Comparison of ENCODE assay signal across 8 cellular contexts in genomic region chr16:67236551-67237395, GRCh38. TPM values are rescaled to one million over a fixed set of nuclear protein-coding genes. Genes with fewer than 3 reads are reported as not detected.
A peak's percentile ranks its signal among the peaks of the same experiment; 100 is the strongest.
DNase-seq lines count a peak whose midpoint lies in the region; ATAC-seq and TF ChIP-seq lines count a peak whose summit lies in the region.

No MANE protein-coding gene starts in this region.

- H3K27ac ChIP-seq in cardiac muscle cell, result no peak overlapping the region
- H3K27ac ChIP-seq in right atrium auricular region, result no peak overlapping the region
- no peak overlapping the region for H3K27ac ChIP-seq in SJCRH30

- H3K36me3 ChIP-seq in cardiac muscle cell (peaks cover 5% of the 10 kb centered on the region), right atrium auricular region (peaks cover 78% of the 10 kb centered on the region), SJCRH30 (peaks cover 20% of the 10 kb centered on the region)

- ATAC-seq in HG03457 (IDR thresholded peaks at IDR 0.05; ENCODE audit: unreplicated experiment), result no peak

- DNase-seq in cardiac muscle cell (ENCODE audit: low read depth in 1 of 2, low spot score in 1 of 2) (peak; percentile 32 to 41), right atrium auricular region (ENCODE audit: low spot score) (no peak), SJCRH30 (peak; percentile 80 to 88), hepatic stellate cell (ENCODE audit: low spot score) (peak; percentile 69), NCI-H2029 (lab: John Stamatoyannopoulos, UW) (no peak)
- DNase-seq in activated effector memory CD4-positive, alpha-beta T cell treated with anti-CD3 and anti-CD28 coated beads, Interleukin-2, amount 50 U/mL, for 16 hours, result peak; percentile 91
- DNase-seq in stimulated activated CD8-positive, alpha-beta memory T cell treated with anti-CD3 and anti-CD28 coated beads, Interleukin-12 subunit alpha, Interleukin-12 subunit beta, amount 100 ng/mL, for 1 hour (ENCODE audit: low read depth), result peak; percentile 40

- H3K9me3 ChIP-seq in cardiac muscle cell (ENCODE audit: low read depth), result no peaks in the 10 kb centered on the region
- no peaks in the 10 kb centered on the region for H3K9me3 ChIP-seq in right atrium auricular region
- H3K9me3 ChIP-seq in SJCRH30 (replicated peaks), result no peaks in the 10 kb centered on the region

- TF ChIP-seq CTCF in cardiac muscle cell (IDR thresholded peaks at IDR 0.05; ENCODE audit: low read depth, low read length), result no peak
- no peak for TF ChIP-seq CTCF in right atrium auricular region (IDR thresholded peaks at IDR 0.05)

- H3K4me3 ChIP-seq in cardiac muscle cell (no peak overlapping the region), right atrium auricular region (no peak overlapping the region), SJCRH30 (no peak overlapping the region)

- H3K4me1 ChIP-seq in cardiac muscle cell (ENCODE audit: low read depth) (no peaks in the 10 kb centered on the region), right atrium auricular region (peaks cover 0 to 21% of the 10 kb centered on the region in 2 donors), SJCRH30 (peaks cover 15% of the 10 kb centered on the region)

- H3K27me3 ChIP-seq in cardiac muscle cell, result no peaks in the 10 kb centered on the region
- no peaks in the 10 kb centered on the region for H3K27me3 ChIP-seq in right atrium auricular region
- H3K27me3 ChIP-seq in SJCRH30, result no peaks in the 10 kb centered on the region

RNA-seq across cellular contexts. Expression of gene TMEM208, which starts 9.8 kb away (rescaled TPM):
- total RNA-seq in cardiac muscle cell (29.6 and 30.2 TPM in 2 replicates), right atrium auricular region (10 to 100 TPM; 16.9 to 27.8 TPM)
- 64.5 and 89.0 TPM in 2 replicates for polyA plus RNA-seq in cardiac muscle cell
- 32.1 and 33.0 TPM in 2 replicates for total RNA-seq in SJCRH30 (2014; rRNA removed; shearing (Covaris generic))

RNA-seq across cellular contexts. Expression of gene FHOD1, which starts 10.5 kb away (rescaled TPM):
- 12.0 and 17.9 TPM in 2 replicates for total RNA-seq in cardiac muscle cell
- 18.5 and 21.7 TPM in 2 replicates for polyA plus RNA-seq in cardiac muscle cell
- 10 to 100 TPM in 1 of 2 donors, 1 to 10 TPM in 1; 5.3 to 11.6 TPM for total RNA-seq in right atrium auricular region
- total RNA-seq in SJCRH30 (2014; rRNA removed; shearing (Covaris generic)), result 20.7 and 23.2 TPM in 2 replicates

RNA-seq across cellular contexts. Expression of gene SLC9A5, which starts 12.0 kb away (rescaled TPM):
- total RNA-seq in cardiac muscle cell (1.6 and 4.6 TPM in 2 replicates), right atrium auricular region (1 to 10 TPM; 1.5 to 2.4 TPM)
- 4.5 and 8.4 TPM in 2 replicates for polyA plus RNA-seq in cardiac muscle cell
- total RNA-seq in SJCRH30 (2014; rRNA removed; shearing (Covaris generic)), result 1.4 and 1.7 TPM in 2 replicates

RNA-seq across cellular contexts. Expression of gene ELMO3, which starts 37.8 kb away (rescaled TPM):
- total RNA-seq in cardiac muscle cell (0.28 and 1.1 TPM in 2 replicates), right atrium auricular region (1 to 10 TPM in 1 of 2 donors, under 1 TPM in 1; 0.37 to 2.2 TPM)
- 0.15 and 0.97 TPM in 2 replicates for polyA plus RNA-seq in cardiac muscle cell
- total RNA-seq in SJCRH30 (2014; rRNA removed; shearing (Covaris generic)), result 0.84 and 1.8 TPM in 2 replicates

RNA-seq across cellular contexts. Expression of gene PLEKHG4, which starts 42.6 kb away (rescaled TPM):
- total RNA-seq in cardiac muscle cell (3.6 and 6.8 TPM in 2 replicates), right atrium auricular region (1 to 10 TPM; 1.1 to 3.9 TPM)
- polyA plus RNA-seq in cardiac muscle cell, result 1.0 and 5.2 TPM in 2 replicates
- total RNA-seq in SJCRH30 (2014; rRNA removed; shearing (Covaris generic)), result 0.33 TPM in 1 of 2 replicates, not detected in the other

Comparison
In these comparisons a context has a peak if more than half of its experiments do, and no peak if none do; other contexts are left out.
1. DNase-seq: peak in cardiac muscle cell (2 of 2), SJCRH30 (2 of 2), activated effector memory CD4-positive, alpha-beta T cell treated with anti-CD3 and anti-CD28 coated beads, Interleukin-2, amount 50 U/mL, for 16 hours (single experiment), hepatic stellate cell (single experiment) and stimulated activated CD8-positive, alpha-beta memory T cell treated with anti-CD3 and anti-CD28 coated beads, Interleukin-12 subunit alpha, Interleukin-12 subunit beta, amount 100 ng/mL, for 1 hour (single experiment); none in right atrium auricular region (single experiment) and NCI-H2029 (single experiment).